1 cellular context compared by ENCODE assay signal in the genomic region with DNA sequence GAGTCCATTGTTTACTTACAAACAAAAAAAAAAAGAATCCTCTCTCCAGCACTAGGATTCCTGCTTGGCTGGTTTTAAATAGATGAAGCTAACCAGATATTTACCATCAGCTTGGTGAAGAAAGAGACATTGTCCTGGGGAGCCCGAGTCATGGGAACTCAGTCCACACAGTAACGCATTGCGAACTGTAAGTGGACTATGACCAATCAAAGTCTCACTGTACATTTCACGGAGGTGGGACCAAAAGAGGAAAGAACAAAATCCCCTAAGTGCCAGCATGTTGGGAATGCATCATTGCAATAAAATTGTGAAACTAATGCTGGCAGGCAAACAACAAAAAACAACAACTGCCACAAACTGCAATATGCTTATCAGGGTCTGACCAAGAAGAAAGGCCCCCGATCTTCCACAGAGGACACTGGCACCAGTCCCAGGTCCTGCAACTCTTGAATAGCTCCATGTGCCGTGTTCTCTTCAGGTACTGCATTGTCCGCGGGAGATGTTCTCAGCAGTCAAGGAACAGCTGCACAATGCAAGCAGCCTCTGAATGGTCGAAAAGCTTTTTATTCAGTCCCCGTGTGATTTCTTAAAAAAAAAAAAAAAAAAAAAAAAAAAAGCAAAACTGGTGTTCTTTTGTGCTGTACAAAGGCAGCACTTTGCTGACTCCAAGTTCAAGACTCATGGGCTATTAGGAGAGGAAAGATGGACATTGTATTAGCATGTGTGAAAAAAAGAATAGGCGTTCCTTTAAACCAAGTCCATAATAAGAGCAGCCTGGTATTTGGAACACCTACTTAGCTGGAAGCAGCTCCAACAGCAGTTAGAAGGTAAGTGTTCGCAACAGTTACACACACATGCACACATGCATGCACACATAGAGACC.
TF ChIP-seq lines count a peak whose summit lies in the region.

No MANE protein-coding gene starts in this region.

TF ChIP-seq in HepG2, 621 proteins besides CTCF, POLR2A, EP300 and RAD21 (continued from another document and continues in another):
- TF ChIP-seq, protein P1, sequence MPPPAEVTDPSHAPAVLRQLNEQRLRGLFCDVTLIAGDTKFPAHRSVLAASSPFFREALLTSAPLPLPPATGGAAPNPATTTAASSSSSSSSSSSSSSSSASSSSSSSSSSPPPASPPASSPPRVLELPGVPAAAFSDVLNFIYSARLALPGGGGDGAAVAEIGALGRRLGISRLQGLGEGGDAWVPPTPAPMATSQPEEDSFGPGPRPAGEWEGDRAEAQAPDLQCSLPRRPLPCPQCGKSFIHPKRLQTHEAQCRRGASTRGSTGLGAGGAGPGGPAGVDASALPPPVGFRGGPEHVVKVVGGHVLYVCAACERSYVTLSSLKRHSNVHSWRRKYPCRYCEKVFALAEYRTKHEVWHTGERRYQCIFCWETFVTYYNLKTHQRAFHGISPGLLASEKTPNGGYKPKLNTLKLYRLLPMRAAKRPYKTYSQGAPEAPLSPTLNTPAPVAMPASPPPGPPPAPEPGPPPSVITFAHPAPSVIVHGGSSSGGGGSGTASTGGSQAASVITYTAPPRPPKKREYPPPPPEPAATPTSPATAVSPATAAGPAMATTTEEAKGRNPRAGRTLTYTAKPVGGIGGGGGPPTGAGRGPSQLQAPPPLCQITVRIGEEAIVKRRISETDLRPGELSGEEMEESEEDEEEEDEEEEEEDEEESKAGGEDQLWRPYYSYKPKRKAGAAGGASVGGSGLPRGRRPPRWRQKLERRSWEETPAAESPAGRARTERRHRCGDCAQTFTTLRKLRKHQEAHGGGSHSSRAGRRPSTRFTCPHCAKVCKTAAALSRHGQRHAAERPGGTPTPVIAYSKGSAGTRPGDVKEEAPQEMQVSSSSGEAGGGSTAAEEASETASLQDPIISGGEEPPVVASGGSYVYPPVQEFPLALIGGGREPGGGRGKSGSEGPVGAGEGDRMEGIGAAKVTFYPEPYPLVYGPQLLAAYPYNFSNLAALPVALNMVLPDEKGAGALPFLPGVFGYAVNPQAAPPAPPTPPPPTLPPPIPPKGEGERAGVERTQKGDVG (CRISPR knock-in tag; IDR thresholded peaks at IDR 0.05; ENCODE audit: borderline replicate concordance), result no peak
- TF ChIP-seq ZNF841 (CRISPR knock-in tag; IDR thresholded peaks at IDR 0.05; ENCODE audit: borderline replicate concordance), result no peak
- no peak for TF ChIP-seq ZNF788 (CRISPR knock-in tag; IDR thresholded peaks at IDR 0.05; ENCODE audit: borderline replicate concordance)
- TF ChIP-seq CCDC6 (CRISPR knock-in tag; IDR thresholded peaks at IDR 0.05), result peak; percentile 40; the same call in 1 of the 2 replicates
- TF ChIP-seq, protein P2, sequence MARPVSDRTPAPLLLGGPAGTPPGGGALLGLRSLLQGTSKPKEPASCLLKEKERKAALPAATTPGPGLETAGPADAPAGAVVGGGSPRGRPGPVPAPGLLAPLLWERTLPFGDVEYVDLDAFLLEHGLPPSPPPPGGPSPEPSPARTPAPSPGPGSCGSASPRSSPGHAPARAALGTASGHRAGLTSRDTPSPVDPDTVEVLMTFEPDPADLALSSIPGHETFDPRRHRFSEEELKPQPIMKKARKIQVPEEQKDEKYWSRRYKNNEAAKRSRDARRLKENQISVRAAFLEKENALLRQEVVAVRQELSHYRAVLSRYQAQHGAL (CRISPR knock-in tag; IDR thresholded peaks at IDR 0.05; ENCODE audit: not compliant biosample characterization), result no peak
- no peak for TF ChIP-seq ZNF296 (CRISPR knock-in tag; conservative IDR thresholded peaks at IDR 0.05)
- TF ChIP-seq ZNF354B (CRISPR knock-in tag; IDR thresholded peaks at IDR 0.05), result no peak
- TF ChIP-seq PHF5A (CRISPR knock-in tag; IDR thresholded peaks at IDR 0.05; ENCODE audit: low read depth, unreplicated experiment), result no peak
- no peak for TF ChIP-seq ZNF230 (CRISPR knock-in tag; IDR thresholded peaks at IDR 0.05)
- TF ChIP-seq, protein P3, sequence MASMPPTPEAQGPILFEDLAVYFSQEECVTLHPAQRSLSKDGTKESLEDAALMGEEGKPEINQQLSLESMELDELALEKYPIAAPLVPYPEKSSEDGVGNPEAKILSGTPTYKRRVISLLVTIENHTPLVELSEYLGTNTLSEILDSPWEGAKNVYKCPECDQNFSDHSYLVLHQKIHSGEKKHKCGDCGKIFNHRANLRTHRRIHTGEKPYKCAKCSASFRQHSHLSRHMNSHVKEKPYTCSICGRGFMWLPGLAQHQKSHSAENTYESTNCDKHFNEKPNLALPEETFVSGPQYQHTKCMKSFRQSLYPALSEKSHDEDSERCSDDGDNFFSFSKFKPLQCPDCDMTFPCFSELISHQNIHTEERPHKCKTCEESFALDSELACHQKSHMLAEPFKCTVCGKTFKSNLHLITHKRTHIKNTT (CRISPR knock-in tag; IDR thresholded peaks at IDR 0.05), result no peak
- TF ChIP-seq, protein P4, sequence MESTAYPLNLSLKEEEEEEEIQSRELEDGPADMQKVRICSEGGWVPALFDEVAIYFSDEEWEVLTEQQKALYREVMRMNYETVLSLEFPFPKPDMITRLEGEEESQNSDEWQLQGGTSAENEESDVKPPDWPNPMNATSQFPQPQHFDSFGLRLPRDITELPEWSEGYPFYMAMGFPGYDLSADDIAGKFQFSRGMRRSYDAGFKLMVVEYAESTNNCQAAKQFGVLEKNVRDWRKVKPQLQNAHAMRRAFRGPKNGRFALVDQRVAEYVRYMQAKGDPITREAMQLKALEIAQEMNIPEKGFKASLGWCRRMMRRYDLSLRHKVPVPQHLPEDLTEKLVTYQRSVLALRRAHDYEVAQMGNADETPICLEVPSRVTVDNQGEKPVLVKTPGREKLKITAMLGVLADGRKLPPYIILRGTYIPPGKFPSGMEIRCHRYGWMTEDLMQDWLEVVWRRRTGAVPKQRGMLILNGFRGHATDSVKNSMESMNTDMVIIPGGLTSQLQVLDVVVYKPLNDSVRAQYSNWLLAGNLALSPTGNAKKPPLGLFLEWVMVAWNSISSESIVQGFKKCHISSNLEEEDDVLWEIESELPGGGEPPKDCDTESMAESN (CRISPR knock-in tag; conservative IDR thresholded peaks at IDR 0.05), result no peak
- no peak for TF ChIP-seq ZNF674 (CRISPR knock-in tag; IDR thresholded peaks at IDR 0.05; ENCODE audit: low read depth)
- TF ChIP-seq MYNN (CRISPR knock-in tag; IDR thresholded peaks at IDR 0.05; ENCODE audit: low read depth), result no peak
- no peak for TF ChIP-seq ZNF616 (CRISPR knock-in tag; IDR thresholded peaks at IDR 0.05; ENCODE audit: low read depth)
- TF ChIP-seq, protein P5, sequence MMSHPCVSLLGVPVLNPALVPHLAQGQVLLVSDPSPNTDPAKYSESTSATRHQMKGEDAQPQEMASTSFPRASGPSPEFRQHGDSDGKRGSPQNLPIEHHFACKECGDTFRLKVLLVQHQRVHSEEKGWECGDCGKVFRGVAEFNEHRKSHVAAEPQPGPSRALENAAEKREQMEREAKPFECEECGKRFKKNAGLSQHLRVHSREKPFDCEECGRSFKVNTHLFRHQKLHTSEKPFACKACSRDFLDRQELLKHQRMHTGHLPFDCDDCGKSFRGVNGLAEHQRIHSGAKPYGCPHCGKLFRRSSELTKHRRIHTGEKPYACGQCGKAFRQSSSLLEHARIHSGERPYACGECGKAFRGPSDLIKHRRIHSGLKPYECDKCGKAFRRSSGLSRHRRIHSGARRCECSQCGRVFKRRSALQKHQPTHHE (CRISPR knock-in tag; IDR thresholded peaks at IDR 0.05; ENCODE audit: borderline replicate concordance), result no peak
- TF ChIP-seq RARG (CRISPR knock-in tag; IDR thresholded peaks at IDR 0.05; ENCODE audit: low read depth), result no peak
- TF ChIP-seq RBM22 (optimal IDR thresholded peaks at IDR 0.05; ENCODE audit: low read length), result no peak
- TF ChIP-seq KLF6 (CRISPR knock-in tag; IDR thresholded peaks at IDR 0.05), result peak; percentile 35; the same call in 1 of the 2 replicates
- TF ChIP-seq NR3C1 (CRISPR knock-in tag; IDR thresholded peaks at IDR 0.05), result no peak
- TF ChIP-seq NFYC (CRISPR knock-in tag; IDR thresholded peaks at IDR 0.05), result no peak; the same call in 1 of the 2 replicates
- no peak for TF ChIP-seq MAFG (CRISPR knock-in tag; IDR thresholded peaks at IDR 0.05)
- TF ChIP-seq ZNF143 (CRISPR knock-in tag; IDR thresholded peaks at IDR 0.05), result no peak
- TF ChIP-seq, protein P6, sequence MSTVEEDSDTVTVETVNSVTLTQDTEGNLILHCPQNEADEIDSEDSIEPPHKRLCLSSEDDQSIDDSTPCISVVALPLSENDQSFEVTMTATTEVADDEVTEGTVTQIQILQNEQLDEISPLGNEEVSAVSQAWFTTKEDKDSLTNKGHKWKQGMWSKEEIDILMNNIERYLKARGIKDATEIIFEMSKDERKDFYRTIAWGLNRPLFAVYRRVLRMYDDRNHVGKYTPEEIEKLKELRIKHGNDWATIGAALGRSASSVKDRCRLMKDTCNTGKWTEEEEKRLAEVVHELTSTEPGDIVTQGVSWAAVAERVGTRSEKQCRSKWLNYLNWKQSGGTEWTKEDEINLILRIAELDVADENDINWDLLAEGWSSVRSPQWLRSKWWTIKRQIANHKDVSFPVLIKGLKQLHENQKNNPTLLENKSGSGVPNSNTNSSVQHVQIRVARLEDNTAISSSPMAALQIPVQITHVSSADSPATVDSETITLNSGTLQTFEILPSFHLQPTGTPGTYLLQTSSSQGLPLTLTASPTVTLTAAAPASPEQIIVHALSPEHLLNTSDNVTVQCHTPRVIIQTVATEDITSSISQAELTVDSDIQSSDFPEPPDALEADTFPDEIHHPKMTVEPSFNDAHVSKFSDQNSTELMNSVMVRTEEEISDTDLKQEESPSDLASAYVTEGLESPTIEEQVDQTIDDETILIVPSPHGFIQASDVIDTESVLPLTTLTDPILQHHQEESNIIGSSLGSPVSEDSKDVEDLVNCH (CRISPR knock-in tag; IDR thresholded peaks at IDR 0.05), result no peak
- TF ChIP-seq PRPF4 (IDR thresholded peaks at IDR 0.05; ENCODE audit: low read depth, low read length, poor library complexity, severe bottlenecking), result no peak
- TF ChIP-seq DMAP1 (CRISPR knock-in tag; IDR thresholded peaks at IDR 0.05), result peak; percentile 52; the same call in 1 of the 2 replicates
- TF ChIP-seq CENPT (CRISPR knock-in tag; IDR thresholded peaks at IDR 0.05; ENCODE audit: low read depth), result no peak
- peak; percentile 45; the same call in 1 of the 2 replicates for TF ChIP-seq NFIC (IDR thresholded peaks at IDR 0.05; ENCODE audit: low read length)
- no peak for TF ChIP-seq EZH2 (conservative IDR thresholded peaks at IDR 0.05; ENCODE audit: low read depth, low read length)
- TF ChIP-seq ZNF30 (CRISPR knock-in tag; IDR thresholded peaks at IDR 0.05), result no peak
- no peak; the same call in 2 of the 3 replicates for TF ChIP-seq MXI1 (IDR thresholded peaks at IDR 0.05; ENCODE audit: borderline replicate concordance, low read depth, low read length)
- no peak for TF ChIP-seq SNRNP70 (IDR thresholded peaks at IDR 0.05; ENCODE audit: low read depth, low read length)
- no peak for TF ChIP-seq TRIM24 (CRISPR knock-in tag; IDR thresholded peaks at IDR 0.05)
- TF ChIP-seq ZNF10 (CRISPR knock-in tag; IDR thresholded peaks at IDR 0.05; ENCODE audit: borderline replicate concordance, low read depth), result no peak
- no peak for TF ChIP-seq ATF1 (CRISPR knock-in tag; IDR thresholded peaks at IDR 0.05)
- TF ChIP-seq CBX2 (IDR thresholded peaks at IDR 0.05; ENCODE audit: low read depth, low read length), result no peak
- no peak for TF ChIP-seq CBX2 (CRISPR knock-in tag; IDR thresholded peaks at IDR 0.05; ENCODE audit: low read depth)
- TF ChIP-seq STAG1 (CRISPR knock-in tag; IDR thresholded peaks at IDR 0.05), result no peak
- no peak for TF ChIP-seq BRCA1 (CRISPR knock-in tag; IDR thresholded peaks at IDR 0.05)
- no peak for TF ChIP-seq NAIF1 (CRISPR knock-in tag; IDR thresholded peaks at IDR 0.05; ENCODE audit: borderline replicate concordance)
- no peak for TF ChIP-seq MEF2D (CRISPR knock-in tag; IDR thresholded peaks at IDR 0.05)
- TF ChIP-seq SP1 (IDR thresholded peaks at IDR 0.05), result no peak
- TF ChIP-seq SP1 (CRISPR knock-in tag; IDR thresholded peaks at IDR 0.05), result no peak
- TF ChIP-seq GATAD1 (CRISPR knock-in tag; IDR thresholded peaks at IDR 0.05), result peak; percentile 40; the same call in 1 of the 2 replicates
- no peak for TF ChIP-seq SNAPC2 (CRISPR knock-in tag; IDR thresholded peaks at IDR 0.05)
- no peak for TF ChIP-seq NFYB (CRISPR knock-in tag; IDR thresholded peaks at IDR 0.05)
- no peak for TF ChIP-seq ZBTB1 (CRISPR knock-in tag; IDR thresholded peaks at IDR 0.05; ENCODE audit: borderline replicate concordance)
- TF ChIP-seq, protein P7, sequence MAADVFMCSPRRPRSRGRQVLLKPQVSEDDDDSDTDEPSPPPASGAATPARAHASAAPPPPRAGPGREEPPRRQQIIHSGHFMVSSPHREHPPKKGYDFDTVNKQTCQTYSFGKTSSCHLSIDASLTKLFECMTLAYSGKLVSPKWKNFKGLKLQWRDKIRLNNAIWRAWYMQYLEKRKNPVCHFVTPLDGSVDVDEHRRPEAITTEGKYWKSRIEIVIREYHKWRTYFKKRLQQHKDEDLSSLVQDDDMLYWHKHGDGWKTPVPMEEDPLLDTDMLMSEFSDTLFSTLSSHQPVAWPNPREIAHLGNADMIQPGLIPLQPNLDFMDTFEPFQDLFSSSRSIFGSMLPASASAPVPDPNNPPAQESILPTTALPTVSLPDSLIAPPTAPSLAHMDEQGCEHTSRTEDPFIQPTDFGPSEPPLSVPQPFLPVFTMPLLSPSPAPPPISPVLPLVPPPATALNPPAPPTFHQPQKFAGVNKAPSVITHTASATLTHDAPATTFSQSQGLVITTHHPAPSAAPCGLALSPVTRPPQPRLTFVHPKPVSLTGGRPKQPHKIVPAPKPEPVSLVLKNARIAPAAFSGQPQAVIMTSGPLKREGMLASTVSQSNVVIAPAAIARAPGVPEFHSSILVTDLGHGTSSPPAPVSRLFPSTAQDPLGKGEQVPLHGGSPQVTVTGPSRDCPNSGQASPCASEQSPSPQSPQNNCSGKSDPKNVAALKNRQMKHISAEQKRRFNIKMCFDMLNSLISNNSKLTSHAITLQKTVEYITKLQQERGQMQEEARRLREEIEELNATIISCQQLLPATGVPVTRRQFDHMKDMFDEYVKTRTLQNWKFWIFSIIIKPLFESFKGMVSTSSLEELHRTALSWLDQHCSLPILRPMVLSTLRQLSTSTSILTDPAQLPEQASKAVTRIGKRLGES (CRISPR knock-in tag; IDR thresholded peaks at IDR 0.05; ENCODE audit: borderline replicate concordance), result no peak
- TF ChIP-seq, protein P8, sequence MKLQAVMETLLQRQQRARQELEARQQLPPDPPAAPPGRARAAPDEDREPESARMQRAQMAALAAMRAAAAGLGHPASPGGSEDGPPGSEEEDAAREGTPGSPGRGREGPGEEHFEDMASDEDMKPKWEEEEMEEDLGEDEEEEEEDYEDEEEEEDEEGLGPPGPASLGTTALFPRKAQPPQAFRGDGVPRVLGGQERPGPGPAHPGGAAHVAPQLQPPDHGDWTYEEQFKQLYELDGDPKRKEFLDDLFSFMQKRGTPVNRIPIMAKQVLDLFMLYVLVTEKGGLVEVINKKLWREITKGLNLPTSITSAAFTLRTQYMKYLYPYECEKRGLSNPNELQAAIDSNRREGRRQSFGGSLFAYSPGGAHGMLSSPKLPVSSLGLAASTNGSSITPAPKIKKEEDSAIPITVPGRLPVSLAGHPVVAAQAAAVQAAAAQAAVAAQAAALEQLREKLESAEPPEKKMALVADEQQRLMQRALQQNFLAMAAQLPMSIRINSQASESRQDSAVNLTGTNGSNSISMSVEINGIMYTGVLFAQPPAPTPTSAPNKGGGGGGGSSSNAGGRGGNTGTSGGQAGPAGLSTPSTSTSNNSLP (IDR thresholded peaks at IDR 0.05; ENCODE audit: low read depth, low read length), result 0 out of 2 replicates have a peak, but pooled peaks have one; percentile 43
- TF ChIP-seq YEATS2 (CRISPR knock-in tag; IDR thresholded peaks at IDR 0.05; ENCODE audit: borderline replicate concordance), result peak; percentile 51; the same call in 1 of the 2 replicates
- TF ChIP-seq FOXJ3 (CRISPR knock-in tag; IDR thresholded peaks at IDR 0.05; ENCODE audit: borderline replicate concordance), result no peak
- TF ChIP-seq SRSF4 (IDR thresholded peaks at IDR 0.05; ENCODE audit: low read depth, low read length, poor library complexity, severe bottlenecking), result no peak
- no peak for TF ChIP-seq MTF1 (CRISPR knock-in tag; IDR thresholded peaks at IDR 0.05)
